ENCODE assay signal across 10 cellular contexts in the genomic region with DNA sequence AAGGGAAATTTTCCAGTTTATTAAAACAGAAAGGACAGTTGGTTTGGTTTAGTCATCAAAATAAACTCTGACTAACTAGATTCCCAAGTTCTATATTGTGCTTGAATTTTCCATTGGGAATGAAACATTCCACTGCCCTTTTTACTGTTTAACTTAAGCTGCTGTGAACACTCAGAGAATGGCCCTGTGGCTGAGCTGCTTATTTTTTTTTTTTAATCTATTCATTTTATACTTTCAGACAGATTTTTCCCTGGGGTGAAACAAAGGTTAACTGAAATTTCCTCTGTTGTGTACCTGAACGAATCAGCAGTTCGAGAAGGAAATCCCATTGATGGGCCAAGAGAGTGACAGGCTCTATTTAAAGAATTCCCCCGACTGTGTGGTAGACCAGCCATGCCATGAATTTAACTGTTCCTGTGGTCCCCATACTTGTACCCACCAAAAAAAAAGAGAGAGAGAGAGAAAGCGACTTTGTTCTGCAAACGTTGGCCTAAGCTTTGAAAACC.
A peak's percentile ranks its signal among the peaks of the same experiment; 100 is the strongest.
DNase-seq lines count a peak whose midpoint lies in the region; ATAC-seq, FAIRE-seq and TF ChIP-seq lines count a peak whose summit lies in the region.
"Had no signal": no experiment of that assay in that cellular context is flagged by ENCODE, and none has a peak within 500 bp of the region (broad histone marks: within the 10 kb centered on the region; RNA-seq: fewer than 3 reads in every experiment).

No MANE protein-coding gene starts in this region.

- H3K36me3 ChIP-seq in pancreas = no peaks in the 10 kb centered on the region
- H3K36me3 ChIP-seq in mucosa of descending colon (ENCODE audit: low read depth) = no peaks in the 10 kb centered on the region

- H3K4me1 ChIP-seq in pancreas (peaks cover 0 to 14% (median 3%) of the 10 kb centered on the region in 3 donors), mucosa of descending colon (ENCODE audit: low read depth) (no peaks in the 10 kb centered on the region)
- H3K4me1 ChIP-seq: psoas muscle had no signal

- H3K9me3 ChIP-seq in pancreas (no peaks in the 10 kb centered on the region), mucosa of descending colon (no peaks in the 10 kb centered on the region)
- H3K9me3 ChIP-seq: psoas muscle had no signal

- in situ Hi-C loops in astrocyte of the cerebellum (cut with HindIII; ENCODE audit: low sequenced_read_pairs) = no loop called here

- no peak for TF ChIP-seq CTCF in astrocyte of the cerebellum (IDR thresholded peaks at IDR 0.05; ENCODE audit: low read depth, low read length, missing control alignments)
- no peak for TF ChIP-seq CTCF in pancreas (IDR thresholded peaks at IDR 0.05)
- TF ChIP-seq CTCF in mucosa of descending colon (IDR thresholded peaks at IDR 0.05) = no peak

- DNase-seq in GM12891 (ENCODE audit: insufficient read length, low spot score) (no peak), astrocyte of the cerebellum (ENCODE audit: low read depth) (peak; percentile 38), pancreas (no peak), NCI-H2029 (lab: John Stamatoyannopoulos, UW) (no peak), NCI-H2196 (lab: John Stamatoyannopoulos, UW; ENCODE audit: unreplicated experiment) (no peak), mucosa of descending colon (no peak)
- DNase-seq: dorsolateral prefrontal cortex, psoas muscle had no signal

- H3K4me3 ChIP-seq in astrocyte of the cerebellum (ENCODE audit: low read depth, low read length) (no peak overlapping the region), pancreas (no peak overlapping the region), mucosa of descending colon (no peak overlapping the region)
- H3K4me3 ChIP-seq: dorsolateral prefrontal cortex, psoas muscle had no signal

- 37 to 43% methylated on average over 5 of the region's 5 CpGs for WGBS in pancreas, 2 donors

- TF ChIP-seq POLR2A in GM12891 (IDR thresholded peaks at IDR 0.05; ENCODE audit: low read depth, low read length) = no peak

- H3K27ac ChIP-seq in pancreas = no peak overlapping the region
- H3K27ac ChIP-seq: dorsolateral prefrontal cortex, psoas muscle had no signal

- ATAC-seq in HG03097 (IDR thresholded peaks at IDR 0.05; ENCODE audit: low FRiP score, unreplicated experiment) (peak; percentile 53), pancreas (peak in 2 of 4 donors; percentile 37 to 38), GM21576 (IDR thresholded peaks at IDR 0.05; ENCODE audit: unreplicated experiment) (no peak), mucosa of descending colon (no peak)
- ATAC-seq: psoas muscle had no signal

- no peaks in the 10 kb centered on the region for H3K27me3 ChIP-seq in pancreas
- H3K27me3 ChIP-seq: dorsolateral prefrontal cortex had no signal

- intact Hi-C loops in pancreas (cut with DNase I) = no loop called here
- intact Hi-C loops in mucosa of descending colon (cut with DNase I, micrococcal nuclease) = no loop called here

- FAIRE-seq in GM12891 (lab: Jason Lieb, UNC) (peak; percentile 71), pancreas (lab: Jason Lieb, UNC) (peak; percentile 63)

TF ChIP-seq in GM12891, 5 proteins besides CTCF, POLR2A, EP300 and RAD21:
- TF ChIP-seq POLR2AphosphoS5 (IDR thresholded peaks at IDR 0.05; ENCODE audit: low read depth, low read length) = no peak
- no peak for TF ChIP-seq SPI1 (IDR thresholded peaks at IDR 0.05; ENCODE audit: low read depth, low read length)
- no peak for TF ChIP-seq PAX5 (IDR thresholded peaks at IDR 0.05; ENCODE audit: insufficient read depth, low read length, severe bottlenecking)
- TF ChIP-seq TAF1 (IDR thresholded peaks at IDR 0.05; ENCODE audit: low read depth, low read length) = no peak
- no peak for TF ChIP-seq POU2F2 (IDR thresholded peaks at IDR 0.05; ENCODE audit: low read depth, low read length)
